In the genomic region with DNA sequence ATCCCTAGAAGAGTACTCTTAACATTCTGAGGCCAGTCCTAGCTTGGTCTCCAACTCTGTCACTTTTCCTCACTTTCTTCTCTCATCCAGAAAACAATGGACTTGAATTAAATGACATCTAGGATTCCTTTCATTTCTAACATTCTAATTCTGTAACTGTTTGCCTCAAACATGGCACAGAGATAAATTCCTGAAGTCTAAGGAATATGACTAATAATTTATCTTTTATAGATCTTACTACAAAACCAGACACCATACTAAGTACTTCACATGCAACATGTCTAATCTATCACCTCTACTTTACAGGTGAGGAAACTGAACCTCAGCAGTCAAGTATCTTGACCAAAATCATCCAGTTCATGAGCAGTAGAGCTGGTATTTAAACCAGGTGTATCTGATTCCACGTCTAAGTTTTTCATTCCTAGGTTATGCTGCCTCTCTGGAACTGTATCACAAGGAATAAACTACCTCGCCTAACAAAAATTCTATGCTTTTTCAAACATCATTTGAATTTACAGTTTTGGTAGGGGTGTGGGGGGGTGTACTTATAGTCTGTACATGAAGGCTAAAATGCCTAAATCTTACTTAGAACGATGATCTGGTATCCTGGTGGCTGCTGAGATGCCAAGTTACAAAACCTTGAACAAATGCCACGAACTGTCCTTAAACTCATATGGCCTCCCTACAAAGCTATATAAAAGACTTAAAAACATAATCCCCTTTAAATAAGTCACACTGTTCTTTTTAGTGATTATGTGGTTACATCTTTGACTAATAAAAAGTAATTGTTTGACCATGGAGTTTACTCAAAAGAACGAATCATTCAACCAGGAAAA, we compare ENCODE assay signal across 20 cellular contexts. TPM values are rescaled to one million over a fixed set of nuclear protein-coding genes. Genes with fewer than 3 reads are reported as not detected.
DNase-seq lines count a peak whose midpoint lies in the region; ATAC-seq and TF ChIP-seq lines count a peak whose summit lies in the region.
"Had no signal": no experiment of that assay in that cellular context is flagged by ENCODE, and none has a peak within 500 bp of the region (broad histone marks: within the 10 kb centered on the region; RNA-seq: fewer than 3 reads in every experiment).

No MANE protein-coding gene starts in this region.

- peaks cover 16% of the 10 kb centered on the region for H3K36me3 ChIP-seq in SJSA1

- H3K27me3 Mint-ChIP-seq in endothelial cell (ENCODE audit: unreplicated experiment), result no peaks in the 10 kb centered on the region
- no peaks in the 10 kb centered on the region for H3K27me3 Mint-ChIP-seq in naive thymus-derived CD8-positive, alpha-beta T cell
- H3K27me3 Mint-ChIP-seq: naive thymus-derived CD4-positive, alpha-beta T cell had no signal

- peak overlapping the region; percentile 42 for H3K27ac Mint-ChIP-seq in endothelial cell (ENCODE audit: unreplicated experiment)
- peak overlapping the region in 4 of 10 donors; percentile 3 to 61 (median 21) for H3K27ac Mint-ChIP-seq in naive thymus-derived CD8-positive, alpha-beta T cell
- H3K27ac Mint-ChIP-seq: naive thymus-derived CD4-positive, alpha-beta T cell had no signal

- DNase-seq in GM04504 (ENCODE audit: low read depth) (peak; percentile 14), SJSA1 (ENCODE audit: low read depth in 1 of 2, low spot score in 2 of 2) (peak in 1 of 2 experiments; percentile 18), endothelial cell (ENCODE audit: low spot score) (no peak), renal cortical epithelial cell (ENCODE audit: low read depth) (peak; percentile 54), SKM-1 treated with dmso at 0.1 percent for 144 hours (lab: John Stamatoyannopoulos, UW; ENCODE audit: unreplicated experiment) (no peak)
- no peak for DNase-seq in naive thymus-derived CD8-positive, alpha-beta T cell
- DNase-seq: activated CD4-positive, CD25-positive, alpha-beta regulatory T cell treated with anti-CD3 and anti-CD28 coated beads, Interleukin-2, amount 50 U/mL, for 72 hours; activated T-cell treated with anti-CD3 and anti-CD28 coated beads for 4 hours; amygdala; effector CD4-positive, alpha-beta T cell; GF-D8; glutamatergic neuron; left cardiac atrium; naive thymus-derived CD4-positive, alpha-beta T cell; NCI-H1092; NCI-H446; T-helper 1 cell had no signal

- no peak overlapping the region for H3K4me3 ChIP-seq in SJSA1

- peak overlapping the region; percentile 14; the same call in 1 of the 2 replicates for H3K27ac ChIP-seq in SJSA1

- no peaks in the 10 kb centered on the region for H3K27me3 ChIP-seq in SJSA1 (replicated peaks)

- no peaks in the 10 kb centered on the region for H3K9me3 ChIP-seq in SJSA1 (replicated peaks)

- POLR2A ChIA-PET in naive thymus-derived CD8-positive, alpha-beta T cell (lab: Charles Lee), result no interaction called here

- TF ChIP-seq CTCF in endothelial cell (IDR thresholded peaks at IDR 0.05; ENCODE audit: unreplicated experiment), result no peak

- peaks cover 10% of the 10 kb centered on the region for H3K4me1 ChIP-seq in SJSA1 (replicated peaks)

- no peak for ATAC-seq in GM19463 (IDR thresholded peaks at IDR 0.05; ENCODE audit: unreplicated experiment)
- ATAC-seq in naive thymus-derived CD8-positive, alpha-beta T cell, result no peak
- ATAC-seq in HG03442 (IDR thresholded peaks at IDR 0.05; ENCODE audit: unreplicated experiment), result no peak
- ATAC-seq: left cardiac atrium; naive thymus-derived CD4-positive, alpha-beta T cell; sciatic nerve had no signal

- no peaks in the 10 kb centered on the region for H3K4me1 Mint-ChIP-seq in endothelial cell (ENCODE audit: unreplicated experiment)
- peaks cover 10 to 37% (median 23%) of the 10 kb centered on the region in 4 donors for H3K4me1 Mint-ChIP-seq in naive thymus-derived CD8-positive, alpha-beta T cell

- no peaks in the 10 kb centered on the region for H3K9me3 Mint-ChIP-seq in endothelial cell (ENCODE audit: unreplicated experiment)
- no peaks in the 10 kb centered on the region for H3K9me3 Mint-ChIP-seq in naive thymus-derived CD8-positive, alpha-beta T cell

- H3K4me3 Mint-ChIP-seq in endothelial cell (ENCODE audit: unreplicated experiment), result no peak overlapping the region
- H3K4me3 Mint-ChIP-seq in naive thymus-derived CD8-positive, alpha-beta T cell, result no peak overlapping the region
- H3K4me3 Mint-ChIP-seq: naive thymus-derived CD4-positive, alpha-beta T cell had no signal

- H3K36me3 Mint-ChIP-seq in endothelial cell (ENCODE audit: low read depth, unreplicated experiment), result peaks cover 13% of the 10 kb centered on the region
- peaks cover 0 to 12% (median 9%) of the 10 kb centered on the region in 3 donors for H3K36me3 Mint-ChIP-seq in naive thymus-derived CD8-positive, alpha-beta T cell

RNA-seq across cellular contexts. Expression of a gene that starts 41.6 kb away (rescaled TPM):
- total RNA-seq in SJSA1 (2014; rRNA removed; shearing (Covaris generic)), result 13.6 and 19.0 TPM in 2 replicates
- 69.4 TPM for total RNA-seq in endothelial cell (ENCODE audit: unreplicated experiment)
- 7.8 and 59.4 TPM in 2 replicates for total RNA-seq in renal cortical epithelial cell
- 10 to 100 TPM; 62.5 to 63.0 TPM for total RNA-seq in naive thymus-derived CD8-positive, alpha-beta T cell
- 10 to 100 TPM; 14.5 to 27.4 (median 18.1) TPM for polyA plus RNA-seq in naive thymus-derived CD8-positive, alpha-beta T cell

Comparison
In these comparisons a context has a peak if more than half of its experiments do, and no peak if none do; other contexts are left out.
1. DNase-seq: peak in GM04504 (single experiment) and renal cortical epithelial cell (single experiment); none in endothelial cell (single experiment), SKM-1 treated with dmso at 0.1 percent for 144 hours (single experiment) and naive thymus-derived CD8-positive, alpha-beta T cell (0 of 10).